In the genomic region with DNA sequence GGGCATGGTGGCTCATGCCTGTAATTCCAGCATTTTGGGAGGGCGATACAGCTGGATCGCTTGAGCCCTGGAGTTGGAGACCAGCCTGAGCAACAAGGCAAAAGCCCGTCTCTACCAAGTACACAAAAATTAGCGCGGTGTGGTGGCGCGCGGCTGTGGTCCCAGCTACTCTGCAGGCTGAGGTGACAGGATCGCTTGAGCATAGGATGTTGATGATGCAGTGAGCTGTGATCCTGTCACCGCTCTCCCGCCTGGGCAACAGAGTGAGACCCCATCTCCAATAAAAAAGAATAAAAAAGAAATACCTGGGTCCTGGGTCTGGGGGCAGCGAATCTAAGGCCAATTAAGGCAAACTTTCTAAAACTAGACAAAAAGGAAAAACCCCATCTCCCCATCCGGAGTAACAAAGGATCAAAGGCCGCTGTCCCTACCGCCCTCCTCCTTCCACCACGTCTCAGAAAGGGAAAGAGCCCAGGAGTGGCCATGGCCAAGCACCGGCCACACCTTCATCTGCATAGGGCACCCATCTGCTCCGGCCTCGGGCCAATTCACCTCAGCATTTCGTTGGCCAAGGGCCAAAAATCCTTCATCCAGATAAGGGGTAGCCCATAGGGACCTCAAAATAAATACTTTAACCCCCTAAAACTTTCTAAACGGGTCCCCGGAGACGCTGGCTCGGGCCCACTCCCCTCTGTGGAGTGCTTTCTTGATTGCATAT, we compare ENCODE assay signal across 6 cellular contexts. TPM values are rescaled to one million over a fixed set of nuclear protein-coding genes. Genes with fewer than 3 reads are reported as not detected.
DNase-seq lines count a peak whose midpoint lies in the region; ATAC-seq and TF ChIP-seq lines count a peak whose summit lies in the region.

No MANE protein-coding gene starts in this region.

- in situ Hi-C loops in HAP-1 (cut with MboI; ENCODE audit: low sequenced_read_pairs): no loop called here

- H3K9me3 ChIP-seq in AG04450 (ENCODE audit: control insufficient read depth, insufficient read depth, low read length) (peaks cover 12% of the 10 kb centered on the region), left lung (no peaks in the 10 kb centered on the region), HAP-1 (no peaks in the 10 kb centered on the region)

- POLR2A ChIA-PET in AG04450 (lab: Yijun Ruan, JAX): no interaction called here

- DNase-seq in AG04450 (ENCODE audit: low read depth, low spot score) (no peak), HFF-Myc (ENCODE audit: extremely low read depth, low read depth) (no peak), left lung (peak in 1 of 2 donors; percentile 45), HAP-1 (ENCODE audit: low spot score in 2 of 2) (no peak)
- DNase-seq in activated CD8-positive, alpha-beta memory T cell treated with anti-CD3 and anti-CD28 coated beads, Interleukin-2, amount 50 U/mL, for 48 hours: peak; percentile 53

- H3K4me1 ChIP-seq in left lung (peaks cover 7 to 14% of the 10 kb centered on the region in 2 donors), HAP-1 (no peaks in the 10 kb centered on the region)

- intact Hi-C loops in left lung (cut with DNase I): no loop called here

- H3K27ac ChIP-seq in AG04450 (ENCODE audit: low read depth, low read length) (peak overlapping the region; percentile 94), left lung (peak overlapping the region; percentile 85 to 89)

- TF ChIP-seq CTCF in AG04450 (IDR thresholded peaks at IDR 0.05; ENCODE audit: low read depth, low read length) (no peak), HFF-Myc (IDR thresholded peaks at IDR 0.05; ENCODE audit: low read depth, low read length, missing control alignments) (no peak), left lung (IDR thresholded peaks at IDR 0.05) (no peak)

- ATAC-seq in left lung (peak; percentile 84), GM21515 (IDR thresholded peaks at IDR 0.05; ENCODE audit: unreplicated experiment) (no peak)

- CTCF ChIA-PET in AG04450 (lab: Charles Lee): interaction anchor here (0.6 kb wide), 2 partner anchors 78 to 1134 kb away, joined by 3 to 6 read pairs; no protein-coding TSS in a partner anchor

- peak overlapping the region; percentile 90 for H3K4me3 ChIP-seq in AG04450 (ENCODE audit: low read depth, low read length)
- H3K4me3 ChIP-seq in HFF-Myc (replicated peaks; ENCODE audit: low read depth, low read length): peak overlapping the region; percentile 51
- H3K4me3 ChIP-seq in left lung: peak overlapping the region; percentile 67 to 92
- H3K4me3 ChIP-seq in HAP-1: no peak overlapping the region

- H3K36me3 ChIP-seq in left lung (no peaks in the 10 kb centered on the region), HAP-1 (replicated peaks) (no peaks in the 10 kb centered on the region)

- H3K27me3 ChIP-seq in AG04450 (ENCODE audit: control insufficient read depth, insufficient read depth, low read length) (no peaks in the 10 kb centered on the region), left lung (no peaks in the 10 kb centered on the region), HAP-1 (ENCODE audit: low read depth) (no peaks in the 10 kb centered on the region)

RNA-seq across cellular contexts. Expression of gene ZNF320, which starts 0.8 kb away (rescaled TPM):
- polyA plus RNA-seq in AG04450 (2011; rRNA removed): 7.7 and 8.3 TPM in 2 replicates
- polyA minus RNA-seq in AG04450 (2011; rRNA and poly(A)+ RNA removed): 9.6 and 10.3 TPM in 2 replicates
- 10 to 100 TPM in 1 of 2 donors, 1 to 10 TPM in 1; 7.6 to 21.0 TPM for total RNA-seq in left lung

RNA-seq across cellular contexts. Expression of gene ZNF888, which starts 26.6 kb away (rescaled TPM):
- polyA plus RNA-seq in AG04450 (2011; rRNA removed): 1.9 and 2.2 TPM in 2 replicates
- 3.0 and 5.7 TPM in 2 replicates for polyA minus RNA-seq in AG04450 (2011; rRNA and poly(A)+ RNA removed)
- 1 to 10 TPM; 5.7 to 8.0 TPM for total RNA-seq in left lung

RNA-seq across cellular contexts. Expression of gene ZNF468, which starts 39.2 kb away (rescaled TPM):
- polyA plus RNA-seq in AG04450 (2011; rRNA removed): 13.6 and 19.1 TPM in 2 replicates
- 17.7 and 19.0 TPM in 2 replicates for polyA minus RNA-seq in AG04450 (2011; rRNA and poly(A)+ RNA removed)
- total RNA-seq in left lung: 10 to 100 TPM; 17.4 to 20.9 TPM
